9 cellular contexts compared by ENCODE assay signal in the genomic region with DNA sequence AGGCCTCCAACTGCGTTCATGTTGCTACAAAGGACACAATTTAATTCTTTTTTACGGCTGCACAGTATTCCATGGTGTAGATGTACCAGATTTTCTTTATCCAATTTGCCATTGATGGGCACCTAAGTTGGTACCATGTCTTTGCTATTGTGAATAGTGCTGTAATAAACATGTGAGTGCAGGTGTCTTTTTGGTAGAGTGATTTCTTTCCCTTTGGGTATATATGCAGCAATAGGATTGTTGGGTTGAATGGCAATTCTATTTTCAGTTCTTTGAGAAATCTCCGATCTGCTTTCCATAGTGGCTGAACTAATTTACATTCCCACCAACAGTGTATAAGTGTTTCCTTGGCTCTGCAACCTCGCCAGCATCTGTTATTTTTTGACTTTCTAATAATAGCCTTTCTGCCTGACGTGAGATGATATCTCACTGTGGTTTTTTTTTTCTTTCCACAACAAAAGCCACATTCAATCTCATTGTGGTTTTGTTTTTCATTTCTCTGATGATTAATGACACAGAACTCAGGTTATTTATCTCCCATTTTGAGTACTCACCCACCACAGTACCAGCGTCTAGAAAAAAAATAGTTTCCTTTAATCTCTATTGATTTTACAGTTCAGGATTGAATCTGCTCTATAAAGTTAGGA. TPM values are rescaled to one million over a fixed set of nuclear protein-coding genes. Genes with fewer than 3 reads are reported as not detected.
DNase-seq lines count a peak whose midpoint lies in the region; ATAC-seq lines count a peak whose summit lies in the region.
"Had no signal": no experiment of that assay in that cellular context is flagged by ENCODE, and none has a peak within 500 bp of the region (broad histone marks: within the 10 kb centered on the region; RNA-seq: fewer than 3 reads in every experiment).

No MANE protein-coding gene starts in this region.

- intact Hi-C loops in left cardiac atrium (cut with DNase I) = no loop called here

- H3K27me3 Mint-ChIP-seq in T-helper 1 cell treated with Interleukin-12 subunit alpha and Interleukin-12 subunit beta and Interleukin-4 antibody, amounts not matched to agents 30 μg/mL and 1 μg/mL, for 36 hours (ENCODE audit: low read depth) = peaks cover 13% of the 10 kb centered on the region

- peaks cover 7% of the 10 kb centered on the region for H3K4me1 Mint-ChIP-seq in T-helper 1 cell treated with Interleukin-12 subunit alpha and Interleukin-12 subunit beta and Interleukin-4 antibody, amounts not matched to agents 30 μg/mL and 1 μg/mL, for 36 hours (ENCODE audit: low read depth)

- DNase-seq in A172 (ENCODE audit: low spot score) (peak; percentile 17), left cardiac atrium (no peak), midbrain (lab: John Stamatoyannopoulos, UW) (no peak), NCI-H1105 (lab: John Stamatoyannopoulos, UW) (no peak)

- peak overlapping the region; percentile 31 for H3K27ac Mint-ChIP-seq in T-helper 1 cell treated with Interleukin-12 subunit alpha and Interleukin-12 subunit beta and Interleukin-4 antibody, amounts not matched to agents 30 μg/mL and 1 μg/mL, for 36 hours

- peaks cover 14% of the 10 kb centered on the region for H3K9me3 Mint-ChIP-seq in T-helper 1 cell treated with Interleukin-12 subunit alpha and Interleukin-12 subunit beta and Interleukin-4 antibody, amounts not matched to agents 30 μg/mL and 1 μg/mL, for 36 hours

- ATAC-seq in GM19025 (IDR thresholded peaks at IDR 0.05; ENCODE audit: low read depth, unreplicated experiment) (peak; percentile 60), HG02981 (IDR thresholded peaks at IDR 0.05; ENCODE audit: unreplicated experiment) (peak; percentile 67), left cardiac atrium (no peak), HG03135 (IDR thresholded peaks at IDR 0.05; ENCODE audit: unreplicated experiment) (no peak)
- ATAC-seq: esophagus mucosa had no signal

- peaks cover 8% of the 10 kb centered on the region for H3K36me3 Mint-ChIP-seq in T-helper 1 cell treated with Interleukin-12 subunit alpha and Interleukin-12 subunit beta and Interleukin-4 antibody, amounts not matched to agents 30 μg/mL and 1 μg/mL, for 36 hours (ENCODE audit: low read depth)

- H3K4me3 Mint-ChIP-seq in T-helper 1 cell treated with Interleukin-12 subunit alpha and Interleukin-12 subunit beta and Interleukin-4 antibody, amounts not matched to agents 30 μg/mL and 1 μg/mL, for 36 hours = no peak overlapping the region

RNA-seq across cellular contexts. Expression of a gene that starts 21.9 kb away (rescaled TPM):
- total RNA-seq in A172 (2014; rRNA removed; shearing (Covaris generic)) = 17.6 and 19.0 TPM in 2 replicates
- 10 to 100 TPM; 18.9 to 23.7 TPM for total RNA-seq in left cardiac atrium

Comparison
In these comparisons a context has a peak if more than half of its experiments do, and no peak if none do; other contexts are left out.
1. ATAC-seq: peak in GM19025 (single experiment) and HG02981 (single experiment); none in left cardiac atrium (0 of 2) and HG03135 (single experiment).